Comparison of ENCODE assay signal across 13 cellular contexts in genomic region chr4:182089326-182089725, GRCh38.
A peak's percentile ranks its signal among the peaks of the same experiment; 100 is the strongest.
DNase-seq lines count a peak whose midpoint lies in the region; ATAC-seq and TF ChIP-seq lines count a peak whose summit lies in the region.
"Had no signal": no experiment of that assay in that cellular context is flagged by ENCODE, and none has a peak within 500 bp of the region (broad histone marks: within the 10 kb centered on the region; RNA-seq: fewer than 3 reads in every experiment).

No MANE protein-coding gene starts in this region.

- no peaks in the 10 kb centered on the region for H3K36me3 ChIP-seq in lower lobe of right lung
- H3K36me3 ChIP-seq: ascending aorta, tibial artery had no signal

- H3K4me1 ChIP-seq in lower lobe of right lung, result no peaks in the 10 kb centered on the region
- H3K4me1 ChIP-seq: ascending aorta, tibial artery had no signal

- no peaks in the 10 kb centered on the region for H3K9me3 ChIP-seq in lower lobe of right lung
- H3K9me3 ChIP-seq: ascending aorta, tibial artery had no signal

- no peak overlapping the region for H3K4me3 Mint-ChIP-seq in progenitor cell of endocrine pancreas (ENCODE audit: low read depth)
- H3K4me3 Mint-ChIP-seq in natural killer cell, result no peak overlapping the region
- H3K4me3 Mint-ChIP-seq: activated T-cell treated with anti-CD3 and anti-CD28 coated beads, Interleukin-2, amount 50 U/mL, for 4 hours had no signal

- H3K36me3 Mint-ChIP-seq in progenitor cell of endocrine pancreas (ENCODE audit: insufficient read depth) (no peaks in the 10 kb centered on the region), natural killer cell (peaks cover 1% of the 10 kb centered on the region)

- TF ChIP-seq CTCF in epithelial cell of esophagus (IDR thresholded peaks at IDR 0.05; ENCODE audit: insufficient read depth, low read depth, low read length, missing control alignments) (peak; percentile 13), progenitor cell of endocrine pancreas (IDR thresholded peaks at IDR 0.05; ENCODE audit: unreplicated experiment) (peak; percentile 68), natural killer cell (IDR thresholded peaks at IDR 0.05) (no peak), lower lobe of right lung (IDR thresholded peaks at IDR 0.05) (no peak)

- H3K27ac Mint-ChIP-seq in progenitor cell of endocrine pancreas (no peak overlapping the region), natural killer cell (no peak overlapping the region)

- intact Hi-C loops in natural killer cell (cut with micrococcal nuclease), result no loop called here
- intact Hi-C loops in sciatic nerve (cut with DNase I), result no loop called here
- intact Hi-C loops in lower lobe of right lung (cut with DNase I), result no loop called here

- no peaks in the 10 kb centered on the region for H3K9me3 Mint-ChIP-seq in progenitor cell of endocrine pancreas (ENCODE audit: low read depth)
- H3K9me3 Mint-ChIP-seq in natural killer cell, result no peaks in the 10 kb centered on the region

- H3K4me1 Mint-ChIP-seq in progenitor cell of endocrine pancreas (ENCODE audit: low read depth) (peaks cover 5% of the 10 kb centered on the region), natural killer cell (no peaks in the 10 kb centered on the region)

- no peak overlapping the region for H3K27ac ChIP-seq in lower lobe of right lung
- H3K27ac ChIP-seq: ascending aorta, tibial artery had no signal

- peaks cover 6% of the 10 kb centered on the region for H3K27me3 Mint-ChIP-seq in progenitor cell of endocrine pancreas
- no peaks in the 10 kb centered on the region for H3K27me3 Mint-ChIP-seq in natural killer cell (ENCODE audit: low read depth in 2 of 2)

- peak; percentile 36 for DNase-seq in NCI-H146 (lab: John Stamatoyannopoulos, UW)
- no peak for DNase-seq in epithelial cell of esophagus (ENCODE audit: low read depth)
- DNase-seq in progenitor cell of endocrine pancreas (ENCODE audit: low spot score, unreplicated experiment), result no peak
- no peak for DNase-seq in natural killer cell
- no peak for DNase-seq in sciatic nerve (ENCODE audit: low spot score)
- DNase-seq in lower lobe of right lung, result no peak
- no peak for DNase-seq in NCI-H446 treated with DMSO at 0.1 percent for 48 hours (lab: John Stamatoyannopoulos, UW)
- DNase-seq: activated CD4-positive, alpha-beta T cell treated with anti-CD3 and anti-CD28 coated beads for 1 hour; activated T-cell treated with anti-CD3 and anti-CD28 coated beads, Interleukin-2, amount 50 U/mL, for 4 hours; NCI-H69; tibial artery had no signal

- H3K4me3 ChIP-seq in epithelial cell of esophagus (ENCODE audit: low read length) (no peak overlapping the region), lower lobe of right lung (no peak overlapping the region)
- H3K4me3 ChIP-seq: ascending aorta, tibial artery had no signal

- no peaks in the 10 kb centered on the region for H3K27me3 ChIP-seq in lower lobe of right lung (ENCODE audit: low read depth)
- H3K27me3 ChIP-seq: ascending aorta, tibial artery had no signal

- ATAC-seq in GM18502 (IDR thresholded peaks at IDR 0.05; ENCODE audit: poor library complexity, unreplicated experiment) (peak; percentile 74), natural killer cell (no peak), sciatic nerve (no peak), lower lobe of right lung (no peak)
- ATAC-seq: activated T-cell treated with anti-CD3 and anti-CD28 coated beads, Interleukin-2, amount 50 U/mL, for 4 hours had no signal

Comparison
In these comparisons a context has a peak if more than half of its experiments do, and no peak if none do; other contexts are left out.
1. CTCF ChIP-seq: peak in epithelial cell of esophagus (single experiment) and progenitor cell of endocrine pancreas (single experiment); none in natural killer cell (single experiment) and lower lobe of right lung (single experiment).